In the genomic region with DNA sequence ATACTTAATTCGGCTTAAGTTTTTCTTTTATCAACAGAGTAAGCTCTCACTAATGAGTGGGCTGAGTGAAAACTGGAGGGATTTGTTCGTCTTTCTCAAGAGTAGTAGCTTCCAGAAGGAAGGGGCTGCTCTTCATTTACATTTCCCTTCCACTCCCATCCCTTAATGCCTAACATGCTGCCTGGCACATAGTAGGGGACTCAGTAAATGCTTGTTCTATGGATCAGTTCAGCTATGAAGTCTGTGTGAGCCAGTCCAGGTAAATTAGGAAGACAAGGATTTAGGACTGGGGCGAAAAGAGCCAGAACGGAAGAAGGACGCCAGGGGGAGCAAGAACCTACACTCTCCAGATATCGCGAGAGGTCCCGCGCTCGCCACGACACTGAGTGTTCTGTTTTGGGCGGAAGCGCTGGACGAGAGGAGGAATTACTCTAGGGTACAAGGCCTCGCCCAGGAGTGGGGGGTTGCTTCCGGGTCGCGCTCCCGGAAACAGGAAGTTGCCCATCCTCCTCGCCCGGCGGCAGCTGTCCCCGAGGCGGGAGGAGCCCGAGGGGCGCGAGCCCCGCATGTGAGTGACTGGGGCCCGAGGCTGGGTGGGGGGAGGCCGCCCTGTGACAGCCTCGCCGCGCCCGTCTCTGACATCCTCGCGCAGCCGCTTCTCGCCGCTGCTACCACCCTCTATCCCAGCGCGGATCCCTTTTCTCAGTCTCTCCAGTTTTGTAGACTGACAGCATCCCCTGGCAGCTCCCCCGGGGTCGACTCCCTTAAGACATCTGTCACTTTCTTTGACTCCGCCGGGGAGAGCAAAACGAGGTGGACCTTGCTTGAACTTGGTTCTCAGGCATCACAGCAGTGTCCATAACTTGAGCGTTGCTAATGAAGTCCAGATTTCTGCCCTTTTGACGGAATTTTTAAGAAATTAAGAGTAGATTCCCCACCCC, we compare ENCODE assay signal across 1 cellular context.
TF ChIP-seq lines count a peak whose summit lies in the region.

A gene with protein sequence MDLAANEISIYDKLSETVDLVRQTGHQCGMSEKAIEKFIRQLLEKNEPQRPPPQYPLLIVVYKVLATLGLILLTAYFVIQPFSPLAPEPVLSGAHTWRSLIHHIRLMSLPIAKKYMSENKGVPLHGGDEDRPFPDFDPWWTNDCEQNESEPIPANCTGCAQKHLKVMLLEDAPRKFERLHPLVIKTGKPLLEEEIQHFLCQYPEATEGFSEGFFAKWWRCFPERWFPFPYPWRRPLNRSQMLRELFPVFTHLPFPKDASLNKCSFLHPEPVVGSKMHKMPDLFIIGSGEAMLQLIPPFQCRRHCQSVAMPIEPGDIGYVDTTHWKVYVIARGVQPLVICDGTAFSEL (plus strand): TSS at position 492 of the 941 bp plus-strand sequence. CDS start 13,493 bp downstream, outside the sequence.

TF ChIP-seq in K562, 482 proteins besides CTCF, POLR2A, EP300 and RAD21 (continued from another document and continues in another):
- peak; percentile 47; the same call in 1 of the 2 replicates for TF ChIP-seq JUN (IDR thresholded peaks at IDR 0.05; ENCODE audit: borderline replicate concordance, low read depth, low read length)
- TF ChIP-seq JUN (CRISPR knock-in tag; IDR thresholded peaks at IDR 0.05; ENCODE audit: borderline replicate concordance) = no peak; the same call in 1 of the 2 replicates
- TF ChIP-seq ZBED1 (IDR thresholded peaks at IDR 0.05) = peak; percentile 94; the same call in 1 of the 2 replicates
- TF ChIP-seq SLC30A9 (CRISPR knock-in tag; IDR thresholded peaks at IDR 0.05) = no peak
- TF ChIP-seq, protein P1, sequence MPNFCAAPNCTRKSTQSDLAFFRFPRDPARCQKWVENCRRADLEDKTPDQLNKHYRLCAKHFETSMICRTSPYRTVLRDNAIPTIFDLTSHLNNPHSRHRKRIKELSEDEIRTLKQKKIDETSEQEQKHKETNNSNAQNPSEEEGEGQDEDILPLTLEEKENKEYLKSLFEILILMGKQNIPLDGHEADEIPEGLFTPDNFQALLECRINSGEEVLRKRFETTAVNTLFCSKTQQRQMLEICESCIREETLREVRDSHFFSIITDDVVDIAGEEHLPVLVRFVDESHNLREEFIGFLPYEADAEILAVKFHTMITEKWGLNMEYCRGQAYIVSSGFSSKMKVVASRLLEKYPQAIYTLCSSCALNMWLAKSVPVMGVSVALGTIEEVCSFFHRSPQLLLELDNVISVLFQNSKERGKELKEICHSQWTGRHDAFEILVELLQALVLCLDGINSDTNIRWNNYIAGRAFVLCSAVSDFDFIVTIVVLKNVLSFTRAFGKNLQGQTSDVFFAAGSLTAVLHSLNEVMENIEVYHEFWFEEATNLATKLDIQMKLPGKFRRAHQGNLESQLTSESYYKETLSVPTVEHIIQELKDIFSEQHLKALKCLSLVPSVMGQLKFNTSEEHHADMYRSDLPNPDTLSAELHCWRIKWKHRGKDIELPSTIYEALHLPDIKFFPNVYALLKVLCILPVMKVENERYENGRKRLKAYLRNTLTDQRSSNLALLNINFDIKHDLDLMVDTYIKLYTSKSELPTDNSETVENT (CRISPR knock-in tag; IDR thresholded peaks at IDR 0.05) = peak; percentile 86
- no peak for TF ChIP-seq HDAC8 (tag; IDR thresholded peaks at IDR 0.05)
- TF ChIP-seq, protein P2, sequence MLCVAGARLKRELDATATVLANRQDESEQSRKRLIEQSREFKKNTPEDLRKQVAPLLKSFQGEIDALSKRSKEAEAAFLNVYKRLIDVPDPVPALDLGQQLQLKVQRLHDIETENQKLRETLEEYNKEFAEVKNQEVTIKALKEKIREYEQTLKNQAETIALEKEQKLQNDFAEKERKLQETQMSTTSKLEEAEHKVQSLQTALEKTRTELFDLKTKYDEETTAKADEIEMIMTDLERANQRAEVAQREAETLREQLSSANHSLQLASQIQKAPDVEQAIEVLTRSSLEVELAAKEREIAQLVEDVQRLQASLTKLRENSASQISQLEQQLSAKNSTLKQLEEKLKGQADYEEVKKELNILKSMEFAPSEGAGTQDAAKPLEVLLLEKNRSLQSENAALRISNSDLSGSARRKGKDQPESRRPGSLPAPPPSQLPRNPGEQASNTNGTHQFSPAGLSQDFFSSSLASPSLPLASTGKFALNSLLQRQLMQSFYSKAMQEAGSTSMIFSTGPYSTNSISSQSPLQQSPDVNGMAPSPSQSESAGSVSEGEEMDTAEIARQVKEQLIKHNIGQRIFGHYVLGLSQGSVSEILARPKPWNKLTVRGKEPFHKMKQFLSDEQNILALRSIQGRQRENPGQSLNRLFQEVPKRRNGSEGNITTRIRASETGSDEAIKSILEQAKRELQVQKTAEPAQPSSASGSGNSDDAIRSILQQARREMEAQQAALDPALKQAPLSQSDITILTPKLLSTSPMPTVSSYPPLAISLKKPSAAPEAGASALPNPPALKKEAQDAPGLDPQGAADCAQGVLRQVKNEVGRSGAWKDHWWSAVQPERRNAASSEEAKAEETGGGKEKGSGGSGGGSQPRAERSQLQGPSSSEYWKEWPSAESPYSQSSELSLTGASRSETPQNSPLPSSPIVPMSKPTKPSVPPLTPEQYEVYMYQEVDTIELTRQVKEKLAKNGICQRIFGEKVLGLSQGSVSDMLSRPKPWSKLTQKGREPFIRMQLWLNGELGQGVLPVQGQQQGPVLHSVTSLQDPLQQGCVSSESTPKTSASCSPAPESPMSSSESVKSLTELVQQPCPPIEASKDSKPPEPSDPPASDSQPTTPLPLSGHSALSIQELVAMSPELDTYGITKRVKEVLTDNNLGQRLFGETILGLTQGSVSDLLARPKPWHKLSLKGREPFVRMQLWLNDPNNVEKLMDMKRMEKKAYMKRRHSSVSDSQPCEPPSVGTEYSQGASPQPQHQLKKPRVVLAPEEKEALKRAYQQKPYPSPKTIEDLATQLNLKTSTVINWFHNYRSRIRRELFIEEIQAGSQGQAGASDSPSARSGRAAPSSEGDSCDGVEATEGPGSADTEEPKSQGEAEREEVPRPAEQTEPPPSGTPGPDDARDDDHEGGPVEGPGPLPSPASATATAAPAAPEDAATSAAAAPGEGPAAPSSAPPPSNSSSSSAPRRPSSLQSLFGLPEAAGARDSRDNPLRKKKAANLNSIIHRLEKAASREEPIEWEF (CRISPR knock-in tag; IDR thresholded peaks at IDR 0.05) = no peak
- TF ChIP-seq, protein P3, sequence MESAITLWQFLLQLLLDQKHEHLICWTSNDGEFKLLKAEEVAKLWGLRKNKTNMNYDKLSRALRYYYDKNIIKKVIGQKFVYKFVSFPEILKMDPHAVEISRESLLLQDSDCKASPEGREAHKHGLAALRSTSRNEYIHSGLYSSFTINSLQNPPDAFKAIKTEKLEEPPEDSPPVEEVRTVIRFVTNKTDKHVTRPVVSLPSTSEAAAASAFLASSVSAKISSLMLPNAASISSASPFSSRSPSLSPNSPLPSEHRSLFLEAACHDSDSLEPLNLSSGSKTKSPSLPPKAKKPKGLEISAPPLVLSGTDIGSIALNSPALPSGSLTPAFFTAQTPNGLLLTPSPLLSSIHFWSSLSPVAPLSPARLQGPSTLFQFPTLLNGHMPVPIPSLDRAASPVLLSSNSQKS (CRISPR knock-in tag; IDR thresholded peaks at IDR 0.05) = no peak
- peak; percentile 46; the same call in 1 of the 2 replicates for TF ChIP-seq NFIC (IDR thresholded peaks at IDR 0.05)
- TF ChIP-seq, protein P4, sequence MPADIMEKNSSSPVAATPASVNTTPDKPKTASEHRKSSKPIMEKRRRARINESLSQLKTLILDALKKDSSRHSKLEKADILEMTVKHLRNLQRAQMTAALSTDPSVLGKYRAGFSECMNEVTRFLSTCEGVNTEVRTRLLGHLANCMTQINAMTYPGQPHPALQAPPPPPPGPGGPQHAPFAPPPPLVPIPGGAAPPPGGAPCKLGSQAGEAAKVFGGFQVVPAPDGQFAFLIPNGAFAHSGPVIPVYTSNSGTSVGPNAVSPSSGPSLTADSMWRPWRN (IDR thresholded peaks at IDR 0.05; ENCODE audit: low read depth) = 0 out of 2 replicates have a peak, but pooled peaks have one; percentile 34
- peak; percentile 37; the same call in 1 of the 2 replicates for TF ChIP-seq CBFA2T3 (IDR thresholded peaks at IDR 0.05)
- 0 out of 2 replicates have a peak, but pooled peaks have one; percentile 11 for TF ChIP-seq BACH1 (tag; IDR thresholded peaks at IDR 0.05)
- TF ChIP-seq, protein P5, sequence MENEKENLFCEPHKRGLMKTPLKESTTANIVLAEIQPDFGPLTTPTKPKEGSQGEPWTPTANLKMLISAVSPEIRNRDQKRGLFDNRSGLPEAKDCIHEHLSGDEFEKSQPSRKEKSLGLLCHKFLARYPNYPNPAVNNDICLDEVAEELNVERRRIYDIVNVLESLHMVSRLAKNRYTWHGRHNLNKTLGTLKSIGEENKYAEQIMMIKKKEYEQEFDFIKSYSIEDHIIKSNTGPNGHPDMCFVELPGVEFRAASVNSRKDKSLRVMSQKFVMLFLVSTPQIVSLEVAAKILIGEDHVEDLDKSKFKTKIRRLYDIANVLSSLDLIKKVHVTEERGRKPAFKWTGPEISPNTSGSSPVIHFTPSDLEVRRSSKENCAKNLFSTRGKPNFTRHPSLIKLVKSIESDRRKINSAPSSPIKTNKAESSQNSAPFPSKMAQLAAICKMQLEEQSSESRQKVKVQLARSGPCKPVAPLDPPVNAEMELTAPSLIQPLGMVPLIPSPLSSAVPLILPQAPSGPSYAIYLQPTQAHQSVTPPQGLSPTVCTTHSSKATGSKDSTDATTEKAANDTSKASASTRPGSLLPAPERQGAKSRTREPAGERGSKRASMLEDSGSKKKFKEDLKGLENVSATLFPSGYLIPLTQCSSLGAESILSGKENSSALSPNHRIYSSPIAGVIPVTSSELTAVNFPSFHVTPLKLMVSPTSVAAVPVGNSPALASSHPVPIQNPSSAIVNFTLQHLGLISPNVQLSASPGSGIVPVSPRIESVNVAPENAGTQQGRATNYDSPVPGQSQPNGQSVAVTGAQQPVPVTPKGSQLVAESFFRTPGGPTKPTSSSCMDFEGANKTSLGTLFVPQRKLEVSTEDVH (IDR thresholded peaks at IDR 0.05; ENCODE audit: low read depth, partially characterized antibody) = peak; percentile 99
- no peak for TF ChIP-seq NFXL1 (CRISPR knock-in tag; IDR thresholded peaks at IDR 0.05)
- peak; percentile 93 for TF ChIP-seq ETV1 (tag; conservative IDR thresholded peaks at IDR 0.05; ENCODE audit: low read depth)
- TF ChIP-seq, protein P6, sequence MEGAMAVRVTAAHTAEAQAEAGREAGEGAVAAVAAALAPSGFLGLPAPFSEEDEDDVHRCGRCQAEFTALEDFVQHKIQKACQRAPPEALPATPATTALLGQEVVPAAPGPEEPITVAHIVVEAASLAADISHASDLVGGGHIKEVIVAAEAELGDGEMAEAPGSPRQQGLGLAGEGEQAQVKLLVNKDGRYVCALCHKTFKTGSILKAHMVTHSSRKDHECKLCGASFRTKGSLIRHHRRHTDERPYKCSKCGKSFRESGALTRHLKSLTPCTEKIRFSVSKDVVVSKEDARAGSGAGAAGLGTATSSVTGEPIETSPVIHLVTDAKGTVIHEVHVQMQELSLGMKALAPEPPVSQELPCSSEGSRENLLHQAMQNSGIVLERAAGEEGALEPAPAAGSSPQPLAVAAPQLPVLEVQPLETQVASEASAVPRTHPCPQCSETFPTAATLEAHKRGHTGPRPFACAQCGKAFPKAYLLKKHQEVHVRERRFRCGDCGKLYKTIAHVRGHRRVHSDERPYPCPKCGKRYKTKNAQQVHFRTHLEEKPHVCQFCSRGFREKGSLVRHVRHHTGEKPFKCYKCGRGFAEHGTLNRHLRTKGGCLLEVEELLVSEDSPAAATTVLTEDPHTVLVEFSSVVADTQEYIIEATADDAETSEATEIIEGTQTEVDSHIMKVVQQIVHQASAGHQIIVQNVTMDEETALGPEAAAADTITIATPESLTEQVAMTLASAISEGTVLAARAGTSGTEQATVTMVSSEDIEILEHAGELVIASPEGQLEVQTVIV (CRISPR knock-in tag; IDR thresholded peaks at IDR 0.05; ENCODE audit: borderline replicate concordance) = no peak
- no peak for TF ChIP-seq STAG1 (CRISPR knock-in tag; IDR thresholded peaks at IDR 0.05; ENCODE audit: borderline replicate concordance)
- TF ChIP-seq, protein P7, sequence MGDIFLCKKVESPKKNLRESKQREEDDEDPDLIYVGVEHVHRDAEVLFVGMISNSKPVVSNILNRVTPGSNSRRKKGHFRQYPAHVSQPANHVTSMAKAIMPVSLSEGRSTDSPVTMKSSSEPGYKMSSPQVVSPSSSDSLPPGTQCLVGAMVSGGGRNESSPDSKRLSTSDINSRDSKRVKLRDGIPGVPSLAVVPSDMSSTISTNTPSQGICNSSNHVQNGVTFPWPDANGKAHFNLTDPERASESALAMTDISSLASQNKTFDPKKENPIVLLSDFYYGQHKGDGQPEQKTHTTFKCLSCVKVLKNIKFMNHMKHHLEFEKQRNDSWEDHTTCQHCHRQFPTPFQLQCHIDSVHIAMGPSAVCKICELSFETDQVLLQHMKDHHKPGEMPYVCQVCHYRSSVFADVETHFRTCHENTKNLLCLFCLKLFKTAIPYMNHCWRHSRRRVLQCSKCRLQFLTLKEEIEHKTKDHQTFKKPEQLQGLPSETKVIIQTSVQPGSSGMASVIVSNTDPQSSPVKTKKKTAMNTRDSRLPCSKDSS (IDR thresholded peaks at IDR 0.05; ENCODE audit: low read depth, partially characterized antibody) = no peak
- TF ChIP-seq ZFX (CRISPR knock-in tag; IDR thresholded peaks at IDR 0.05) = peak; percentile 90
- peak; percentile 67 for TF ChIP-seq LEF1 (IDR thresholded peaks at IDR 0.05)
- TF ChIP-seq GATAD2B (IDR thresholded peaks at IDR 0.05; ENCODE audit: borderline replicate concordance) = 0 out of 2 replicates have a peak, but pooled peaks have one; percentile 56
- TF ChIP-seq, protein P8, sequence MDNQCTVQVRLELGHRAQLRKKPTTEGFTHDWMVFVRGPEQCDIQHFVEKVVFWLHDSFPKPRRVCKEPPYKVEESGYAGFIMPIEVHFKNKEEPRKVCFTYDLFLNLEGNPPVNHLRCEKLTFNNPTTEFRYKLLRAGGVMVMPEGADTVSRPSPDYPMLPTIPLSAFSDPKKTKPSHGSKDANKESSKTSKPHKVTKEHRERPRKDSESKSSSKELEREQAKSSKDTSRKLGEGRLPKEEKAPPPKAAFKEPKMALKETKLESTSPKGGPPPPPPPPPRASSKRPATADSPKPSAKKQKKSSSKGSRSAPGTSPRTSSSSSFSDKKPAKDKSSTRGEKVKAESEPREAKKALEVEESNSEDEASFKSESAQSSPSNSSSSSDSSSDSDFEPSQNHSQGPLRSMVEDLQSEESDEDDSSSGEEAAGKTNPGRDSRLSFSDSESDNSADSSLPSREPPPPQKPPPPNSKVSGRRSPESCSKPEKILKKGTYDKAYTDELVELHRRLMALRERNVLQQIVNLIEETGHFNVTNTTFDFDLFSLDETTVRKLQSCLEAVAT (IDR thresholded peaks at IDR 0.05) = peak; percentile 79 to 87; a peak in 3 of 4 replicates
- TF ChIP-seq TAF9B (IDR thresholded peaks at IDR 0.05; ENCODE audit: partially characterized antibody) = peak; percentile 73
- peak in 1 of 2 experiments; percentile 99; a peak in 2 of 4 replicates for TF ChIP-seq KDM4B (IDR thresholded peaks at IDR 0.05; ENCODE audit: borderline replicate concordance in 2 of 2, low read depth in 1 of 2)
- TF ChIP-seq, protein P9, sequence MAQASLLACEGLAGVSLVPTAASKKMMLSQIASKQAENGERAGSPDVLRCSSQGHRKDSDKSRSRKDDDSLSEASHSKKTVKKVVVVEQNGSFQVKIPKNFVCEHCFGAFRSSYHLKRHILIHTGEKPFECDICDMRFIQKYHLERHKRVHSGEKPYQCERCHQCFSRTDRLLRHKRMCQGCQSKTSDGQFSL (CRISPR knock-in tag; IDR thresholded peaks at IDR 0.05) = peak; percentile 95
- TF ChIP-seq, protein P9 (tag; IDR thresholded peaks at IDR 0.05) = peak in 1 of 2 experiments; percentile 81; a peak in 2 of 4 replicates
- TF ChIP-seq GABPA (tag; conservative IDR thresholded peaks at IDR 0.05; ENCODE audit: low read depth) = peak; percentile 99
- TF ChIP-seq E2F3 (CRISPR knock-in tag; IDR thresholded peaks at IDR 0.05) = peak; percentile 86
- TF ChIP-seq SMARCE1 (IDR thresholded peaks at IDR 0.05) = 0 out of 2 replicates have a peak, but pooled peaks have one; percentile 40
